Comparison of ENCODE assay signal across 8 cellular contexts in genomic region chr14:69643430-69644200, GRCh38. TPM values are rescaled to one million over a fixed set of nuclear protein-coding genes. Genes with fewer than 3 reads are reported as not detected.
A peak's percentile ranks its signal among the peaks of the same experiment; 100 is the strongest.
DNase-seq lines count a peak whose midpoint lies in the region; ATAC-seq and TF ChIP-seq lines count a peak whose summit lies in the region.

No MANE protein-coding gene starts in this region.

- H3K9ac ChIP-seq in H9 (ENCODE audit: extremely low read depth, insufficient read length, low read length) = no peak overlapping the region

- no peak overlapping the region for H3K4ac ChIP-seq in H9 (ENCODE audit: low read depth, low read length)

- H2BK120ac ChIP-seq in H9 (ENCODE audit: low read depth, low read length, poor library complexity, severe bottlenecking) = no peak overlapping the region

- no peak overlapping the region for H4K91ac ChIP-seq in H9 (ENCODE audit: insufficient read length, low read depth, low read length)

- peaks cover under 1% of the 10 kb centered on the region; the same call in 1 of the 2 replicates for H3K4me1 ChIP-seq in H9 (ENCODE audit: insufficient read depth, low read length)

- no peak overlapping the region for H2BK15ac ChIP-seq in H9 (ENCODE audit: low read depth, low read length)

- H2AK5ac ChIP-seq in H9 (ENCODE audit: insufficient read length, low read length) = no peak overlapping the region

- ATAC-seq in HG02840 (IDR thresholded peaks at IDR 0.05; ENCODE audit: low FRiP score, unreplicated experiment) (no peak), HG02981 (IDR thresholded peaks at IDR 0.05; ENCODE audit: unreplicated experiment) (no peak)

- peaks cover 19 to 24% (median 24%) of the 10 kb centered on the region in 3 experiments for H3K36me3 Mint-ChIP-seq in H9 (ENCODE audit: insufficient read depth in 1 of 3, low read depth in 3 of 3)

- H3K9me3 Mint-ChIP-seq in H9 = peaks cover 28% of the 10 kb centered on the region in 2 experiments

- H4K5ac ChIP-seq in H9 (ENCODE audit: insufficient read length, low read depth, low read length) = no peak overlapping the region

- no peak overlapping the region for H3K27ac Mint-ChIP-seq in H9

- no peaks in the 10 kb centered on the region for H3K23me2 ChIP-seq in H9 (ENCODE audit: insufficient read length, low read depth, low read length, poor library complexity, severe bottlenecking)

- no peak overlapping the region for H3T11ph ChIP-seq in H9 (ENCODE audit: low read length)

- H2BK5ac ChIP-seq in H9 (ENCODE audit: insufficient read length, low read length) = no peak overlapping the region

- no peak overlapping the region for H3K4me2 ChIP-seq in H9 (ENCODE audit: insufficient read depth, insufficient read length, low read length)

- no peaks in the 10 kb centered on the region for H4K20me1 ChIP-seq in H9 (ENCODE audit: control insufficient read depth, insufficient read depth, insufficient read length)

- no peak overlapping the region for H4K8ac ChIP-seq in H9 (replicated peaks; ENCODE audit: insufficient read length, low read depth, low read length)

- H3K27me3 Mint-ChIP-seq in H9 (ENCODE audit: low read depth) = no peaks in the 10 kb centered on the region

- H3K4me3 Mint-ChIP-seq in H9 = no peak overlapping the region

- DNase-seq in HK-2 (ENCODE audit: unreplicated experiment) (peak; percentile 49), NCI-H526 treated with DMSO at 0.1 percent for 48 hours (lab: John Stamatoyannopoulos, UW) (peak; percentile 80), activated T-cell treated with anti-CD3 and anti-CD28 coated beads for 4 hours (peak; percentile 62), glomerular visceral epithelial cell (ENCODE audit: extremely low spot score) (peak; percentile 87), H9 (no peak)
- DNase-seq in stimulated activated CD4-positive, alpha-beta T cell treated with anti-CD3 and anti-CD28 coated beads, Interleukin-15, amount 100 ng/mL, for 1 hour (ENCODE audit: low read depth in 1 of 2, low spot score in 1 of 2) = peak; percentile 41 to 58

- no peaks in the 10 kb centered on the region for H3K79me2 ChIP-seq in H9 (ENCODE audit: insufficient read depth, low read length)

- no peak overlapping the region for H2BK12ac ChIP-seq in H9 (ENCODE audit: insufficient read length, low read depth, low read length)

- H3K14ac ChIP-seq in H9 (ENCODE audit: insufficient read depth, low read length) = no peak overlapping the region

- H2BK20ac ChIP-seq in H9 (ENCODE audit: low read depth, low read length, poor library complexity, severe bottlenecking) = no peak overlapping the region

- no peaks in the 10 kb centered on the region for H3K9me3 ChIP-seq in H9 (ENCODE audit: control insufficient read depth, low read depth, low read length)

- no peak overlapping the region for H3K27ac ChIP-seq in H9 (ENCODE audit: insufficient read length, low read depth, low read length)

- H3K23ac ChIP-seq in H9 (ENCODE audit: insufficient read length, low read depth, low read length) = no peak overlapping the region

- no peak for TF ChIP-seq CTCF in H9 (conservative IDR thresholded peaks at IDR 0.05)

- H3K27me3 ChIP-seq in H9 (ENCODE audit: insufficient read depth, low read length) = no peaks in the 10 kb centered on the region

- WGBS in H9 (ENCODE audit: extremely low coverage, insufficient read length, low lambda C conversion rate) = no CpG with 5 or more reads among the region's 5 CpGs

- no peak overlapping the region for H3K56ac ChIP-seq in H9 (ENCODE audit: insufficient read length, low read depth, low read length)

- H3K79me1 ChIP-seq in H9 (ENCODE audit: insufficient read depth, low read depth, low read length, poor library complexity, severe bottlenecking) = no peaks in the 10 kb centered on the region

- H3K4me1 Mint-ChIP-seq in H9 = peaks cover 11% of the 10 kb centered on the region in 2 experiments

- no peak overlapping the region for H2AFZ ChIP-seq in H9 (ENCODE audit: low read length)

- H3K18ac ChIP-seq in H9 (ENCODE audit: insufficient read length, low read depth, low read length) = no peak overlapping the region

RNA-seq across cellular contexts. Expression of gene SUSD6, which starts 32.2 kb away (rescaled TPM):
- total RNA-seq in H9 (2021) = 3.6 and 3.7 TPM in 2 replicates
